In genomic region chr4:5893591-5893990, GRCh38 we compare ENCODE assay signal across 17 cellular contexts. TPM values are rescaled to one million over a fixed set of nuclear protein-coding genes. Genes with fewer than 3 reads are reported as not detected.
A peak's percentile ranks its signal among the peaks of the same experiment; 100 is the strongest.
DNase-seq lines count a peak whose midpoint lies in the region; TF ChIP-seq lines count a peak whose summit lies in the region.
"Had no signal": no experiment of that assay in that cellular context is flagged by ENCODE, and none has a peak within 500 bp of the region (broad histone marks: within the 10 kb centered on the region; RNA-seq: fewer than 3 reads in every experiment).

No MANE protein-coding gene starts in this region.

- peaks cover 0 to 60% (median 18%) of the 10 kb centered on the region in 11 experiments; a peak in 15 of 22 replicates for H4K20me1 ChIP-seq in BLaER1 treated with 17β-estradiol and CSF1 and Interleukin-3, amounts not matched to agents 10 nM and 100 nM

- DNase-seq in dorsolateral prefrontal cortex: no peak
- DNase-seq in neural crest cell (ENCODE audit: low read depth, low spot score): no peak
- DNase-seq in suprapubic skin (ENCODE audit: low spot score in 2 of 2): no peak
- DNase-seq in NCI-H146 (lab: John Stamatoyannopoulos, UW): no peak
- DNase-seq in midbrain (lab: John Stamatoyannopoulos, UW): no peak
- DNase-seq: activated CD4-positive, alpha-beta T cell treated with anti-CD3 and anti-CD28 coated beads for 48 hours; Caco-2; left colon; OCI-M1; stimulated activated CD4-positive, alpha-beta T cell treated with anti-CD3 and anti-CD28 coated beads, Interleukin-4, amount 100 ng/mL, for 1 hour; SW 1271; trophoblast cell had no signal

- intact Hi-C loops in dorsolateral prefrontal cortex (cut with DNase I): loop anchor here in 1 of 2 donors (5.0 kb wide), 1 partner anchor 46 kb away; no protein-coding TSS in a partner anchor

- no peak overlapping the region for H3K27ac Mint-ChIP-seq in neural crest cell (ENCODE audit: unreplicated experiment)
- H3K27ac Mint-ChIP-seq: stimulated activated naive CD8-positive, alpha-beta T cell treated with anti-CD3 and anti-CD28 coated beads, Interleukin-15, Interleukin-2, amounts not matched to agents 100 ng/mL and 50 ng/mL, for 24 hours had no signal

- H3K36me3 Mint-ChIP-seq in neural crest cell (ENCODE audit: low read depth): no peaks in the 10 kb centered on the region

- no peaks in the 10 kb centered on the region for H3K36me3 ChIP-seq in BLaER1 treated with 17β-estradiol and CSF1 and Interleukin-3, amounts not matched to agents 10 nM and 100 nM
- H3K36me3 ChIP-seq in HUES64 (ENCODE audit: insufficient read depth, low read length): no peaks in the 10 kb centered on the region
- no peaks in the 10 kb centered on the region for H3K36me3 ChIP-seq in suprapubic skin
- H3K36me3 ChIP-seq: cardiac muscle cell, neutrophil had no signal

- TF ChIP-seq CTCF in dorsolateral prefrontal cortex (IDR thresholded peaks at IDR 0.05 in 54 of 56, conservative IDR thresholded peaks at IDR 0.05 in 2 of 56; ENCODE audit: low read depth in 1 of 56, partially characterized antibody in 56 of 56) (no peak), neural crest cell (conservative IDR thresholded peaks at IDR 0.05) (no peak), suprapubic skin (IDR thresholded peaks at IDR 0.05) (no peak)

- TF ChIP-seq POLR2A in suprapubic skin (IDR thresholded peaks at IDR 0.05): no peak

- H3K4me3 Mint-ChIP-seq in neural crest cell: peak overlapping the region; percentile 81
- H3K4me3 Mint-ChIP-seq: stimulated activated naive CD8-positive, alpha-beta T cell treated with anti-CD3 and anti-CD28 coated beads, Interleukin-15, Interleukin-2, amounts not matched to agents 100 ng/mL and 50 ng/mL, for 24 hours had no signal

- H3K27me3 ChIP-seq in BLaER1 treated with 17β-estradiol and CSF1 and Interleukin-3, amounts not matched to agents 10 nM and 100 nM: peaks cover 17 to 72% (median 24%) of the 10 kb centered on the region in 11 experiments
- H3K27me3 ChIP-seq in HUES64 (ENCODE audit: insufficient read depth, low read length) (peaks cover 97% of the 10 kb centered on the region), dorsolateral prefrontal cortex (peaks cover 0 to 75% (median 24%) of the 10 kb centered on the region in 45 donors), suprapubic skin (peaks cover 97% of the 10 kb centered on the region)

- 0 out of 22 replicates have a peak overlapping the region, but pooled peaks of 1 of the 11 experiments have one; percentile 6 for H3K27ac ChIP-seq in BLaER1 treated with 17β-estradiol and CSF1 and Interleukin-3, amounts not matched to agents 10 nM and 100 nM
- H3K27ac ChIP-seq in HUES64 (ENCODE audit: low read depth, low read length): no peak overlapping the region
- H3K27ac ChIP-seq in dorsolateral prefrontal cortex: peak overlapping the region in 3 of 59 donors; percentile 13 to 31 (median 13)
- H3K27ac ChIP-seq in suprapubic skin: no peak overlapping the region
- H3K27ac ChIP-seq: cardiac muscle cell, neutrophil had no signal

- H3K4me1 ChIP-seq in BLaER1 treated with 17β-estradiol and CSF1 and Interleukin-3, amounts not matched to agents 10 nM and 100 nM: peaks cover 45 to 93% (median 77%) of the 10 kb centered on the region in 10 experiments
- H3K4me1 ChIP-seq in HUES64 (ENCODE audit: insufficient read depth, low read length): peaks cover 12% of the 10 kb centered on the region
- H3K4me1 ChIP-seq in suprapubic skin: peaks cover 25% of the 10 kb centered on the region
- H3K4me1 ChIP-seq: Caco-2 had no signal

- H3K9me3 ChIP-seq in BLaER1 treated with 17β-estradiol and CSF1 and Interleukin-3, amounts not matched to agents 10 nM and 100 nM (replicated peaks in 1 of 11): peaks cover 6 to 23% (median 9%) of the 10 kb centered on the region in 11 experiments; a peak in 21 of 22 replicates
- H3K9me3 ChIP-seq in HUES64 (ENCODE audit: insufficient read depth, low read depth, low read length) (peaks cover 4% of the 10 kb centered on the region; the same call in 1 of the 2 replicates), suprapubic skin (no peaks in the 10 kb centered on the region)
- H3K9me3 ChIP-seq: Caco-2, neutrophil had no signal

- peaks cover 39% of the 10 kb centered on the region for H3K4me1 Mint-ChIP-seq in neural crest cell

- TF ChIP-seq EP300 in suprapubic skin (IDR thresholded peaks at IDR 0.05): no peak

- H3K4me3 ChIP-seq in BLaER1 treated with 17β-estradiol and CSF1 and Interleukin-3, amounts not matched to agents 10 nM and 100 nM: peak overlapping the region in 5 of 10 experiments; percentile 45 to 62 (median 53); a peak in 9 of 20 replicates
- H3K4me3 ChIP-seq in HUES64 (ENCODE audit: low read length) (peak overlapping the region; percentile 46), dorsolateral prefrontal cortex (peak overlapping the region in 38 of 59 donors; percentile 7 to 81 (median 40)), suprapubic skin (no peak overlapping the region)
- H3K4me3 ChIP-seq: cardiac muscle cell had no signal

- H3K9ac ChIP-seq in BLaER1 treated with 17β-estradiol and CSF1 and Interleukin-3, amounts not matched to agents 10 nM and 100 nM: peak overlapping the region in 1 of 11 experiments; percentile 23; a peak in 1 of 22 replicates
- no peak overlapping the region for H3K9ac ChIP-seq in HUES64 (ENCODE audit: low read depth, low read length)

- H3K9me3 Mint-ChIP-seq in neural crest cell: no peaks in the 10 kb centered on the region
- H3K9me3 Mint-ChIP-seq: stimulated activated naive CD8-positive, alpha-beta T cell treated with anti-CD3 and anti-CD28 coated beads, Interleukin-15, Interleukin-2, amounts not matched to agents 100 ng/mL and 50 ng/mL, for 24 hours had no signal

- peaks cover 81% of the 10 kb centered on the region for H3K27me3 Mint-ChIP-seq in neural crest cell (ENCODE audit: low read depth)

- peak overlapping the region; percentile 77 to 99 (median 89) for H3K4me2 ChIP-seq in BLaER1 treated with 17β-estradiol and CSF1 and Interleukin-3, amounts not matched to agents 10 nM and 100 nM

- WGBS in HUES64: 82% methylated on average over 8 of the region's 8 CpGs
- 48% methylated on average over 8 of the region's 8 CpGs for WGBS in suprapubic skin

RNA-seq across cellular contexts. Expression of gene CRMP1, which starts 0.7 kb away (rescaled TPM):
- 82.6 TPM for polyA plus RNA-seq in HUES64 (2013, experiment 1 of 2)
- 83.9 TPM for polyA plus RNA-seq in HUES64 (2013, experiment 2 of 2)
- total RNA-seq in dorsolateral prefrontal cortex (100 to 1,000 TPM in 57 of 120 experiments, 10 to 100 TPM in 63; 38.1 to 151 (median 98.4) TPM), neural crest cell (245 and 251 TPM in 2 replicates), suprapubic skin (under 1 TPM in 2 of 4 donors, not detected in 2; 0.64 to 0.76 TPM)
- total RNA-seq: Caco-2 had no signal

Comparison
In these comparisons a context has a peak if more than half of its experiments do, and no peak if none do; other contexts are left out.
1. RNA of gene CRMP1, which starts 0.7 kb away (total RNA-seq): 245 to 251 TPM in neural crest cell and 38.1 to 151 TPM in dorsolateral prefrontal cortex; 0.64 to 0.76 TPM in suprapubic skin; every median in the first group is over 10 times any median in the second.